1 cellular context compared by ENCODE assay signal in genomic region chr15:40959331-40960141, GRCh38.
TF ChIP-seq lines count a peak whose summit lies in the region.

No MANE protein-coding gene starts in this region.

TF ChIP-seq in IMR-90, 13 proteins besides CTCF, POLR2A, EP300 and RAD21:
- TF ChIP-seq CHD1 (IDR thresholded peaks at IDR 0.05; ENCODE audit: low read depth, low read length) = no peak
- TF ChIP-seq BHLHE40 (IDR thresholded peaks at IDR 0.05; ENCODE audit: low read depth, low read length) = no peak
- TF ChIP-seq CEBPB (IDR thresholded peaks at IDR 0.05; ENCODE audit: low read depth, low read length) = no peak
- TF ChIP-seq MAZ (IDR thresholded peaks at IDR 0.05; ENCODE audit: borderline replicate concordance, low read depth, low read length) = no peak
- TF ChIP-seq RFX5 (IDR thresholded peaks at IDR 0.05; ENCODE audit: low read depth, low read length) = no peak
- TF ChIP-seq MXI1 (IDR thresholded peaks at IDR 0.05; ENCODE audit: borderline replicate concordance, low read depth, low read length) = no peak
- TF ChIP-seq FOS (IDR thresholded peaks at IDR 0.05; ENCODE audit: low read depth, low read length) = no peak
- no peak for TF ChIP-seq USF2 (IDR thresholded peaks at IDR 0.05; ENCODE audit: low read depth, low read length)
